ENCODE assay signal across 2 cellular contexts in genomic region chr2:40400336-40400953, GRCh38.
TF ChIP-seq lines count a peak whose summit lies in the region.

No MANE protein-coding gene starts in this region.

TF ChIP-seq in SK-N-SH, 30 proteins besides CTCF, POLR2A, EP300 and RAD21 (continued from another document):
- TF ChIP-seq MXI1 (IDR thresholded peaks at IDR 0.05; ENCODE audit: low read depth, low read length) (no peak), NRF1 (IDR thresholded peaks at IDR 0.05; ENCODE audit: low read depth, low read length) (no peak)

TF ChIP-seq in SK-N-SH treated with all-trans-retinoic acid at 6 μM for 48 hours, 23 proteins besides CTCF, POLR2A, EP300 and RAD21 (continued from another document):
- TF ChIP-seq TSHZ2 (CRISPR knock-in tag; IDR thresholded peaks at IDR 0.05) = no peak
- TF ChIP-seq SNAI2 (CRISPR knock-in tag; IDR thresholded peaks at IDR 0.05) = no peak
- TF ChIP-seq ZFP30 (CRISPR knock-in tag; IDR thresholded peaks at IDR 0.05) = no peak
- TF ChIP-seq ZNF70 (CRISPR knock-in tag; IDR thresholded peaks at IDR 0.05) = no peak
- TF ChIP-seq CREB5 (CRISPR knock-in tag; IDR thresholded peaks at IDR 0.05; ENCODE audit: low read depth) = no peak
- no peak for TF ChIP-seq ZNF565 (CRISPR knock-in tag; conservative IDR thresholded peaks at IDR 0.05; ENCODE audit: low read depth)
